In the genomic region with DNA sequence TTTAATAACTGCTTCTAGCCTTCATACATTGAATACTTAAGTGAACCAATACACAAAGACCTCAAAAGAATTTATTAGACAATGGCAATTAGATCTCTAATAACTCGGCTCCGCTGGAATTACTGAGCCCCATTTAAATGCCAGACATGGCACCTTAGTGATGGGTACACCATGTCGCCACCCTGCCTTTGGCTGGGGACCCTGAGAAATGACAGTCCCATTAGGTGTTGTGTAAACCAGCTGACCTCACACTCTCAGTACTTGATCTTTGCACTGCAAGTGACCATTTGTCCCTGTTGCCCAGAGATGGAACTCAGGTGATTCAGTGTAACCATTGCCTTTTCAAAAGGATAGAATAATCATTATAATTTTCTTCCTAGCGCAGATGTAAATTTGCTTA, we compare ENCODE assay signal across 8 cellular contexts.
"Had no signal": no experiment of that assay in that cellular context is flagged by ENCODE, and none has a peak within 500 bp of the region (broad histone marks: within the 10 kb centered on the region; RNA-seq: fewer than 3 reads in every experiment).

No MANE protein-coding gene starts in this region.

- DNase-seq: GDM1, GF-D8 had no signal

- ATAC-seq: GM12878 had no signal

- H3K4me3 ChIP-seq: GM12878 had no signal

- FAIRE-seq: G401.6, GM12878, GM12891, GM12892, GM18507, GM19239 had no signal
